1 cellular context compared by ENCODE assay signal in the genomic region with DNA sequence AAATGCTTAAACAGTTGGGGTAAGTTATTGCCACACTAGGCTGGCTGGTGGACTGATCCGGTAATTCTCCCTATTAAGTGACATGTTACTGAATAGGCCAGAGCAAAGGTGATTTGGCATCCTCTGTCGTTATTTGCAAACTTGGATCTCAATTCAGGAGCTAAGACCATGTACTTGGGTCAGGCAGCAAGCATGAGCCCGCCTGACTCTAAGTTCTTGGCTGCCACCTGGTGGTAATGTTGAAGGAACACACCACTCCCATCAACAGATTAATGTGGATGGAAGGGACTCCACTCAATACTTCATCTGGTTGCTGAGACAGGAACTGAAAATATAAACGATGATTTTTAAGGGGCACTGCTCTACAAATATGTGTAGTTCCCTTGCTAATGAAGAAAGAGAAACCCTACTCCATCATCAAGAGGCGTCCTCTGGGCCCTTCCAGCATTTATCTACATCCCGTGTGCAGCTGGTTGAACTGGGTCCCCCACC.
A peak's percentile ranks its signal among the peaks of the same experiment; 100 is the strongest.
TF ChIP-seq lines count a peak whose summit lies in the region.

No MANE protein-coding gene starts in this region.

TF ChIP-seq in GM12878, 131 proteins besides CTCF, POLR2A, EP300 and RAD21 (continued from another document and continues in another):
- TF ChIP-seq, protein P1, sequence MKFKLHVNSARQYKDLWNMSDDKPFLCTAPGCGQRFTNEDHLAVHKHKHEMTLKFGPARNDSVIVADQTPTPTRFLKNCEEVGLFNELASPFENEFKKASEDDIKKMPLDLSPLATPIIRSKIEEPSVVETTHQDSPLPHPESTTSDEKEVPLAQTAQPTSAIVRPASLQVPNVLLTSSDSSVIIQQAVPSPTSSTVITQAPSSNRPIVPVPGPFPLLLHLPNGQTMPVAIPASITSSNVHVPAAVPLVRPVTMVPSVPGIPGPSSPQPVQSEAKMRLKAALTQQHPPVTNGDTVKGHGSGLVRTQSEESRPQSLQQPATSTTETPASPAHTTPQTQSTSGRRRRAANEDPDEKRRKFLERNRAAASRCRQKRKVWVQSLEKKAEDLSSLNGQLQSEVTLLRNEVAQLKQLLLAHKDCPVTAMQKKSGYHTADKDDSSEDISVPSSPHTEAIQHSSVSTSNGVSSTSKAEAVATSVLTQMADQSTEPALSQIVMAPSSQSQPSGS (IDR thresholded peaks at IDR 0.05; ENCODE audit: low read length): no peak
- TF ChIP-seq, protein P2, sequence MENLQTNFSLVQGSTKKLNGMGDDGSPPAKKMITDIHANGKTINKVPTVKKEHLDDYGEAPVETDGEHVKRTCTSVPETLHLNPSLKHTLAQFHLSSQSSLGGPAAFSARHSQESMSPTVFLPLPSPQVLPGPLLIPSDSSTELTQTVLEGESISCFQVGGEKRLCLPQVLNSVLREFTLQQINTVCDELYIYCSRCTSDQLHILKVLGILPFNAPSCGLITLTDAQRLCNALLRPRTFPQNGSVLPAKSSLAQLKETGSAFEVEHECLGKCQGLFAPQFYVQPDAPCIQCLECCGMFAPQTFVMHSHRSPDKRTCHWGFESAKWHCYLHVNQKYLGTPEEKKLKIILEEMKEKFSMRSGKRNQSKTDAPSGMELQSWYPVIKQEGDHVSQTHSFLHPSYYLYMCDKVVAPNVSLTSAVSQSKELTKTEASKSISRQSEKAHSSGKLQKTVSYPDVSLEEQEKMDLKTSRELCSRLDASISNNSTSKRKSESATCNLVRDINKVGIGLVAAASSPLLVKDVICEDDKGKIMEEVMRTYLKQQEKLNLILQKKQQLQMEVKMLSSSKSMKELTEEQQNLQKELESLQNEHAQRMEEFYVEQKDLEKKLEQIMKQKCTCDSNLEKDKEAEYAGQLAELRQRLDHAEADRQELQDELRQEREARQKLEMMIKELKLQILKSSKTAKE (IDR thresholded peaks at IDR 0.05; ENCODE audit: low read depth, poor library complexity, severe bottlenecking): peak; percentile 17
- TF ChIP-seq CREM (IDR thresholded peaks at IDR 0.05; ENCODE audit: low read depth): peak; percentile 12; the same call in 1 of the 2 replicates
- no peak for TF ChIP-seq NR2C2 (IDR thresholded peaks at IDR 0.05; ENCODE audit: borderline replicate concordance, control insufficient read depth, insufficient read length, low read depth)
- no peak for TF ChIP-seq STAT3 (IDR thresholded peaks at IDR 0.05; ENCODE audit: low read depth, low read length)
- TF ChIP-seq, protein P3, sequence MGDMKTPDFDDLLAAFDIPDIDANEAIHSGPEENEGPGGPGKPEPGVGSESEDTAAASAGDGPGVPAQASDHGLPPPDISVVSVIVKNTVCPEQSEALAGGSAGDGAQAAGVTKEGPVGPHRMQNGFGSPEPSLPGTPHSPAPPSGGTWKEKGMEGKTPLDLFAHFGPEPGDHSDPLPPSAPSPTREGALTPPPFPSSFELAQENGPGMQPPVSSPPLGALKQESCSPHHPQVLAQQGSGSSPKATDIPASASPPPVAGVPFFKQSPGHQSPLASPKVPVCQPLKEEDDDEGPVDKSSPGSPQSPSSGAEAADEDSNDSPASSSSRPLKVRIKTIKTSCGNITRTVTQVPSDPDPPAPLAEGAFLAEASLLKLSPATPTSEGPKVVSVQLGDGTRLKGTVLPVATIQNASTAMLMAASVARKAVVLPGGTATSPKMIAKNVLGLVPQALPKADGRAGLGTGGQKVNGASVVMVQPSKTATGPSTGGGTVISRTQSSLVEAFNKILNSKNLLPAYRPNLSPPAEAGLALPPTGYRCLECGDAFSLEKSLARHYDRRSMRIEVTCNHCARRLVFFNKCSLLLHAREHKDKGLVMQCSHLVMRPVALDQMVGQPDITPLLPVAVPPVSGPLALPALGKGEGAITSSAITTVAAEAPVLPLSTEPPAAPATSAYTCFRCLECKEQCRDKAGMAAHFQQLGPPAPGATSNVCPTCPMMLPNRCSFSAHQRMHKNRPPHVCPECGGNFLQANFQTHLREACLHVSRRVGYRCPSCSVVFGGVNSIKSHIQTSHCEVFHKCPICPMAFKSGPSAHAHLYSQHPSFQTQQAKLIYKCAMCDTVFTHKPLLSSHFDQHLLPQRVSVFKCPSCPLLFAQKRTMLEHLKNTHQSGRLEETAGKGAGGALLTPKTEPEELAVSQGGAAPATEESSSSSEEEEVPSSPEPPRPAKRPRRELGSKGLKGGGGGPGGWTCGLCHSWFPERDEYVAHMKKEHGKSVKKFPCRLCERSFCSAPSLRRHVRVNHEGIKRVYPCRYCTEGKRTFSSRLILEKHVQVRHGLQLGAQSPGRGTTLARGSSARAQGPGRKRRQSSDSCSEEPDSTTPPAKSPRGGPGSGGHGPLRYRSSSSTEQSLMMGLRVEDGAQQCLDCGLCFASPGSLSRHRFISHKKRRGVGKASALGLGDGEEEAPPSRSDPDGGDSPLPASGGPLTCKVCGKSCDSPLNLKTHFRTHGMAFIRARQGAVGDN (IDR thresholded peaks at IDR 0.05): no peak
- TF ChIP-seq PML (IDR thresholded peaks at IDR 0.05; ENCODE audit: low read length): no peak
- no peak for TF ChIP-seq ZSCAN29 (IDR thresholded peaks at IDR 0.05)
- TF ChIP-seq DPF2 (IDR thresholded peaks at IDR 0.05): no peak
- TF ChIP-seq SREBF2 (IDR thresholded peaks at IDR 0.05; ENCODE audit: low read length): no peak
- 0 out of 2 replicates have a peak, but pooled peaks have one; percentile 48 for TF ChIP-seq IRF4 (IDR thresholded peaks at IDR 0.05; ENCODE audit: low read depth, low read length)
- no peak for TF ChIP-seq TCF7 (IDR thresholded peaks at IDR 0.05; ENCODE audit: borderline replicate concordance)
- no peak for TF ChIP-seq CHD2 (IDR thresholded peaks at IDR 0.05; ENCODE audit: borderline replicate concordance, low read depth, low read length)
- TF ChIP-seq NFIC (IDR thresholded peaks at IDR 0.05; ENCODE audit: low read depth, low read length): no peak
- no peak for TF ChIP-seq EGR1 (IDR thresholded peaks at IDR 0.05; ENCODE audit: borderline replicate concordance in 1 of 2, low read depth in 2 of 2, low read length in 2 of 2)
- TF ChIP-seq, protein P4, sequence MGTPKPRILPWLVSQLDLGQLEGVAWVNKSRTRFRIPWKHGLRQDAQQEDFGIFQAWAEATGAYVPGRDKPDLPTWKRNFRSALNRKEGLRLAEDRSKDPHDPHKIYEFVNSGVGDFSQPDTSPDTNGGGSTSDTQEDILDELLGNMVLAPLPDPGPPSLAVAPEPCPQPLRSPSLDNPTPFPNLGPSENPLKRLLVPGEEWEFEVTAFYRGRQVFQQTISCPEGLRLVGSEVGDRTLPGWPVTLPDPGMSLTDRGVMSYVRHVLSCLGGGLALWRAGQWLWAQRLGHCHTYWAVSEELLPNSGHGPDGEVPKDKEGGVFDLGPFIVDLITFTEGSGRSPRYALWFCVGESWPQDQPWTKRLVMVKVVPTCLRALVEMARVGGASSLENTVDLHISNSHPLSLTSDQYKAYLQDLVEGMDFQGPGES (IDR thresholded peaks at IDR 0.05): no peak
- no peak for TF ChIP-seq CHD1 (IDR thresholded peaks at IDR 0.05; ENCODE audit: low read depth, low read length)
- TF ChIP-seq, protein P5, sequence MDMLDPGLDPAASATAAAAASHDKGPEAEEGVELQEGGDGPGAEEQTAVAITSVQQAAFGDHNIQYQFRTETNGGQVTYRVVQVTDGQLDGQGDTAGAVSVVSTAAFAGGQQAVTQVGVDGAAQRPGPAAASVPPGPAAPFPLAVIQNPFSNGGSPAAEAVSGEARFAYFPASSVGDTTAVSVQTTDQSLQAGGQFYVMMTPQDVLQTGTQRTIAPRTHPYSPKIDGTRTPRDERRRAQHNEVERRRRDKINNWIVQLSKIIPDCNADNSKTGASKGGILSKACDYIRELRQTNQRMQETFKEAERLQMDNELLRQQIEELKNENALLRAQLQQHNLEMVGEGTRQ (IDR thresholded peaks at IDR 0.05; ENCODE audit: borderline replicate concordance, low read depth, low read length): no peak
- TF ChIP-seq MXI1 (IDR thresholded peaks at IDR 0.05; ENCODE audit: low read depth, low read length): no peak
- no peak for TF ChIP-seq WRNIP1 (IDR thresholded peaks at IDR 0.05; ENCODE audit: borderline replicate concordance, low read depth, low read length)
- TF ChIP-seq MEF2A (IDR thresholded peaks at IDR 0.05; ENCODE audit: insufficient read depth, low read depth, low read length): no peak
- TF ChIP-seq ZZZ3 (IDR thresholded peaks at IDR 0.05; ENCODE audit: control insufficient read depth, insufficient read length, low read depth): no peak
- no peak for TF ChIP-seq TARDBP (IDR thresholded peaks at IDR 0.05; ENCODE audit: borderline replicate concordance)
- no peak for TF ChIP-seq POLR2AphosphoS5 (IDR thresholded peaks at IDR 0.05; ENCODE audit: low read length)
- TF ChIP-seq POU2F2 (IDR thresholded peaks at IDR 0.05; ENCODE audit: borderline replicate concordance, low read depth, low read length): no peak
- TF ChIP-seq RELA (IDR thresholded peaks at IDR 0.05; ENCODE audit: borderline replicate concordance, partially characterized antibody): peak; percentile 24
- TF ChIP-seq TBL1XR1 (IDR thresholded peaks at IDR 0.05; ENCODE audit: low read depth, low read length): no peak
- TF ChIP-seq ZBED1 (IDR thresholded peaks at IDR 0.05; ENCODE audit: borderline replicate concordance): no peak
- TF ChIP-seq RFX5 (IDR thresholded peaks at IDR 0.05; ENCODE audit: low read depth, low read length): no peak
- no peak for TF ChIP-seq JUNB (IDR thresholded peaks at IDR 0.05)
- no peak for TF ChIP-seq PAX5 (IDR thresholded peaks at IDR 0.05; ENCODE audit: borderline replicate concordance, low read depth, low read length)
- TF ChIP-seq ZNF207 (IDR thresholded peaks at IDR 0.05; ENCODE audit: borderline replicate concordance): no peak
- TF ChIP-seq BHLHE40 (IDR thresholded peaks at IDR 0.05; ENCODE audit: borderline replicate concordance in 1 of 2, low read depth in 2 of 2, low read length in 1 of 2): 0 out of 4 replicates have a peak, but pooled peaks of 1 of the 2 experiments have one; percentile 55
- TF ChIP-seq, protein P6, sequence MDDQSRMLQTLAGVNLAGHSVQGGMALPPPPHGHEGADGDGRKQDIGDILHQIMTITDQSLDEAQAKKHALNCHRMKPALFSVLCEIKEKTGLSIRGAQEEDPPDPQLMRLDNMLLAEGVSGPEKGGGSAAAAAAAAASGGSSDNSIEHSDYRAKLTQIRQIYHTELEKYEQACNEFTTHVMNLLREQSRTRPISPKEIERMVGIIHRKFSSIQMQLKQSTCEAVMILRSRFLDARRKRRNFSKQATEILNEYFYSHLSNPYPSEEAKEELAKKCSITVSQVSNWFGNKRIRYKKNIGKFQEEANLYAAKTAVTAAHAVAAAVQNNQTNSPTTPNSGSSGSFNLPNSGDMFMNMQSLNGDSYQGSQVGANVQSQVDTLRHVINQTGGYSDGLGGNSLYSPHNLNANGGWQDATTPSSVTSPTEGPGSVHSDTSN (IDR thresholded peaks at IDR 0.05; ENCODE audit: insufficient replicate concordance, low read depth, low read length): no peak
- TF ChIP-seq CEBPB (IDR thresholded peaks at IDR 0.05; ENCODE audit: borderline replicate concordance in 1 of 2, low read depth in 2 of 2, low read length in 2 of 2): no peak
- no peak for TF ChIP-seq HDAC2 (IDR thresholded peaks at IDR 0.05)
- TF ChIP-seq, protein P7, sequence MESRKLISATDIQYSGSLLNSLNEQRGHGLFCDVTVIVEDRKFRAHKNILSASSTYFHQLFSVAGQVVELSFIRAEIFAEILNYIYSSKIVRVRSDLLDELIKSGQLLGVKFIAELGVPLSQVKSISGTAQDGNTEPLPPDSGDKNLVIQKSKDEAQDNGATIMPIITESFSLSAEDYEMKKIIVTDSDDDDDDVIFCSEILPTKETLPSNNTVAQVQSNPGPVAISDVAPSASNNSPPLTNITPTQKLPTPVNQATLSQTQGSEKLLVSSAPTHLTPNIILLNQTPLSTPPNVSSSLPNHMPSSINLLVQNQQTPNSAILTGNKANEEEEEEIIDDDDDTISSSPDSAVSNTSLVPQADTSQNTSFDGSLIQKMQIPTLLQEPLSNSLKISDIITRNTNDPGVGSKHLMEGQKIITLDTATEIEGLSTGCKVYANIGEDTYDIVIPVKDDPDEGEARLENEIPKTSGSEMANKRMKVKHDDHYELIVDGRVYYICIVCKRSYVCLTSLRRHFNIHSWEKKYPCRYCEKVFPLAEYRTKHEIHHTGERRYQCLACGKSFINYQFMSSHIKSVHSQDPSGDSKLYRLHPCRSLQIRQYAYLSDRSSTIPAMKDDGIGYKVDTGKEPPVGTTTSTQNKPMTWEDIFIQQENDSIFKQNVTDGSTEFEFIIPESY (IDR thresholded peaks at IDR 0.05): no peak
- TF ChIP-seq ZNF217 (IDR thresholded peaks at IDR 0.05): no peak
- TF ChIP-seq, protein P8, sequence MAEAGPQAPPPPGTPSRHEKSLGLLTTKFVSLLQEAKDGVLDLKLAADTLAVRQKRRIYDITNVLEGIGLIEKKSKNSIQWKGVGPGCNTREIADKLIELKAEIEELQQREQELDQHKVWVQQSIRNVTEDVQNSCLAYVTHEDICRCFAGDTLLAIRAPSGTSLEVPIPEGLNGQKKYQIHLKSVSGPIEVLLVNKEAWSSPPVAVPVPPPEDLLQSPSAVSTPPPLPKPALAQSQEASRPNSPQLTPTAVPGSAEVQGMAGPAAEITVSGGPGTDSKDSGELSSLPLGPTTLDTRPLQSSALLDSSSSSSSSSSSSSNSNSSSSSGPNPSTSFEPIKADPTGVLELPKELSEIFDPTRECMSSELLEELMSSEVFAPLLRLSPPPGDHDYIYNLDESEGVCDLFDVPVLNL (IDR thresholded peaks at IDR 0.05; ENCODE audit: low read depth, low read length): no peak
- no peak for TF ChIP-seq TCF3 (IDR thresholded peaks at IDR 0.05; ENCODE audit: borderline replicate concordance, insufficient read depth, low read depth, low read length)
- TF ChIP-seq, protein P9, sequence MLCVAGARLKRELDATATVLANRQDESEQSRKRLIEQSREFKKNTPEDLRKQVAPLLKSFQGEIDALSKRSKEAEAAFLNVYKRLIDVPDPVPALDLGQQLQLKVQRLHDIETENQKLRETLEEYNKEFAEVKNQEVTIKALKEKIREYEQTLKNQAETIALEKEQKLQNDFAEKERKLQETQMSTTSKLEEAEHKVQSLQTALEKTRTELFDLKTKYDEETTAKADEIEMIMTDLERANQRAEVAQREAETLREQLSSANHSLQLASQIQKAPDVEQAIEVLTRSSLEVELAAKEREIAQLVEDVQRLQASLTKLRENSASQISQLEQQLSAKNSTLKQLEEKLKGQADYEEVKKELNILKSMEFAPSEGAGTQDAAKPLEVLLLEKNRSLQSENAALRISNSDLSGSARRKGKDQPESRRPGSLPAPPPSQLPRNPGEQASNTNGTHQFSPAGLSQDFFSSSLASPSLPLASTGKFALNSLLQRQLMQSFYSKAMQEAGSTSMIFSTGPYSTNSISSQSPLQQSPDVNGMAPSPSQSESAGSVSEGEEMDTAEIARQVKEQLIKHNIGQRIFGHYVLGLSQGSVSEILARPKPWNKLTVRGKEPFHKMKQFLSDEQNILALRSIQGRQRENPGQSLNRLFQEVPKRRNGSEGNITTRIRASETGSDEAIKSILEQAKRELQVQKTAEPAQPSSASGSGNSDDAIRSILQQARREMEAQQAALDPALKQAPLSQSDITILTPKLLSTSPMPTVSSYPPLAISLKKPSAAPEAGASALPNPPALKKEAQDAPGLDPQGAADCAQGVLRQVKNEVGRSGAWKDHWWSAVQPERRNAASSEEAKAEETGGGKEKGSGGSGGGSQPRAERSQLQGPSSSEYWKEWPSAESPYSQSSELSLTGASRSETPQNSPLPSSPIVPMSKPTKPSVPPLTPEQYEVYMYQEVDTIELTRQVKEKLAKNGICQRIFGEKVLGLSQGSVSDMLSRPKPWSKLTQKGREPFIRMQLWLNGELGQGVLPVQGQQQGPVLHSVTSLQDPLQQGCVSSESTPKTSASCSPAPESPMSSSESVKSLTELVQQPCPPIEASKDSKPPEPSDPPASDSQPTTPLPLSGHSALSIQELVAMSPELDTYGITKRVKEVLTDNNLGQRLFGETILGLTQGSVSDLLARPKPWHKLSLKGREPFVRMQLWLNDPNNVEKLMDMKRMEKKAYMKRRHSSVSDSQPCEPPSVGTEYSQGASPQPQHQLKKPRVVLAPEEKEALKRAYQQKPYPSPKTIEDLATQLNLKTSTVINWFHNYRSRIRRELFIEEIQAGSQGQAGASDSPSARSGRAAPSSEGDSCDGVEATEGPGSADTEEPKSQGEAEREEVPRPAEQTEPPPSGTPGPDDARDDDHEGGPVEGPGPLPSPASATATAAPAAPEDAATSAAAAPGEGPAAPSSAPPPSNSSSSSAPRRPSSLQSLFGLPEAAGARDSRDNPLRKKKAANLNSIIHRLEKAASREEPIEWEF (IDR thresholded peaks at IDR 0.05; ENCODE audit: insufficient replicate concordance, low read depth, low read length): no peak
